11 cellular contexts compared by ENCODE assay signal in the genomic region with DNA sequence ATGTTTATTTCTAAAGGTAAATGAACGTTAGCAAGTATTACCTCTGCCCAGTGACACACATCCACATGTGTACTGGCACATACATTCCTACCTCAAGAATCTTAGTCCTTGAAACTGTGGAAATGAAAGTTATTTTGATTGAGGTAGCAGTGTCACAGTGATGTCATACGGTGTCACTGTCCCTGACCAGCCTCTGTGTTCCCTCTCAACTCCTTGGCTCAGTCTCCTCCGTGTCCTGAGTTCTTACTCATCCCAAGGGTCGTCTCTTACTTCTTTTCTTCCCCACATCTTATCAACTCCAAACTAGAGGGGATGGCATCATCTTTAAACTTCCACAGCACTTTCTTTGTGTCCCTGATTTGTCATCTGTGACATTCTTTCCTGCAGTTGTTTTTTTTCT. TPM values are rescaled to one million over a fixed set of nuclear protein-coding genes. Genes with fewer than 3 reads are reported as not detected.
A peak's percentile ranks its signal among the peaks of the same experiment; 100 is the strongest.
DNase-seq lines count a peak whose midpoint lies in the region; ATAC-seq and TF ChIP-seq lines count a peak whose summit lies in the region.
"Had no signal": no experiment of that assay in that cellular context is flagged by ENCODE, and none has a peak within 500 bp of the region (broad histone marks: within the 10 kb centered on the region; RNA-seq: fewer than 3 reads in every experiment).

No MANE protein-coding gene starts in this region.

- H2BK120ac ChIP-seq in IMR-90 (ENCODE audit: low read depth, low read length): no peak overlapping the region

- H2AFZ ChIP-seq in IMR-90 (replicated peaks; ENCODE audit: low read length, poor library complexity): no peak overlapping the region

- intact Hi-C loops in IMR-90 (cut with micrococcal nuclease): loop anchor here (5.0 to 10.0 kb wide), 5 partner anchors 119 to 403 kb away; no protein-coding TSS in a partner anchor
- intact Hi-C loops in natural killer cell (cut with micrococcal nuclease): loop anchor here (2.0 kb wide), 2 partner anchors 29 to 49 kb away; no protein-coding TSS in a partner anchor
- intact Hi-C loops in ascending aorta (cut with DNase I): loop anchor here (5.0 kb wide), 4 partner anchors 34 to 146 kb away; no protein-coding TSS in a partner anchor

- no peaks in the 10 kb centered on the region for H3K27me3 Mint-ChIP-seq in central memory CD8-positive, alpha-beta T cell
- H3K27me3 Mint-ChIP-seq in natural killer cell (ENCODE audit: low read depth in 2 of 2): no peaks in the 10 kb centered on the region

- dilution Hi-C loops in IMR-90 (cut with HindIII; ENCODE audit: low sequenced_read_pairs, unreplicated experiment): no loop called here

- peaks cover 33 to 76% (median 67%) of the 10 kb centered on the region in 11 experiments; a peak in 20 of 22 replicates for H4K20me1 ChIP-seq in BLaER1 treated with 17β-estradiol and CSF1 and Interleukin-3, amounts not matched to agents 10 nM and 100 nM
- peaks cover 70% of the 10 kb centered on the region for H4K20me1 ChIP-seq in IMR-90 (ENCODE audit: insufficient read depth, low read length)

- H3K36me3 ChIP-seq in BLaER1 treated with 17β-estradiol and CSF1 and Interleukin-3, amounts not matched to agents 10 nM and 100 nM: peaks cover 0 to 67% (median 41%) of the 10 kb centered on the region in 11 experiments; a peak in 19 of 22 replicates
- H3K36me3 ChIP-seq in IMR-90 (ENCODE audit: control insufficient read depth, insufficient read depth, low read length) (0 out of 2 replicates have a peak, but pooled peaks cover 1% of the 10 kb centered on the region), ascending aorta (no peaks in the 10 kb centered on the region), brain microvascular endothelial cell (replicated peaks) (no peaks in the 10 kb centered on the region)

- peaks cover 0 to 21% (median 0%) of the 10 kb centered on the region in 11 experiments; a peak in 6 of 22 replicates for H3K9me3 ChIP-seq in BLaER1 treated with 17β-estradiol and CSF1 and Interleukin-3, amounts not matched to agents 10 nM and 100 nM (replicated peaks in 1 of 11)
- no peaks in the 10 kb centered on the region for H3K9me3 ChIP-seq in IMR-90 (ENCODE audit: control insufficient read depth, insufficient read depth, low read length)
- H3K9me3 ChIP-seq in ascending aorta: no peaks in the 10 kb centered on the region
- H3K9me3 ChIP-seq: Caco-2 had no signal

- H3K27ac ChIP-seq in BLaER1 treated with 17β-estradiol and CSF1 and Interleukin-3, amounts not matched to agents 10 nM and 100 nM: peak overlapping the region in 9 of 11 experiments; percentile 41 to 97 (median 95); a peak in 18 of 22 replicates
- no peak overlapping the region for H3K27ac ChIP-seq in IMR-90 (ENCODE audit: insufficient read depth, low read length)
- no peak overlapping the region for H3K27ac ChIP-seq in ascending aorta
- H3K27ac ChIP-seq in brain microvascular endothelial cell: no peak overlapping the region

- no peak overlapping the region for H3K4ac ChIP-seq in IMR-90 (ENCODE audit: low read depth, low read length)

- H3K27ac Mint-ChIP-seq in central memory CD8-positive, alpha-beta T cell (ENCODE audit: low read depth): peak overlapping the region; percentile 97
- peak overlapping the region; percentile 91 to 95 for H3K27ac Mint-ChIP-seq in natural killer cell

- TF ChIP-seq RAD21 in IMR-90 (IDR thresholded peaks at IDR 0.05; ENCODE audit: low read length): no peak

- peaks cover 78% of the 10 kb centered on the region for H3K4me1 Mint-ChIP-seq in central memory CD8-positive, alpha-beta T cell
- peaks cover 73 to 77% of the 10 kb centered on the region in 2 donors for H3K4me1 Mint-ChIP-seq in natural killer cell

- POLR2A ChIA-PET in IMR-90 (lab: Charles Lee; ENCODE audit: unreplicated experiment): no interaction called here

- peaks cover 61 to 80% (median 67%) of the 10 kb centered on the region in 10 experiments for H3K4me1 ChIP-seq in BLaER1 treated with 17β-estradiol and CSF1 and Interleukin-3, amounts not matched to agents 10 nM and 100 nM
- H3K4me1 ChIP-seq in IMR-90 (ENCODE audit: control insufficient read depth, insufficient read depth, low read length): peaks cover 6% of the 10 kb centered on the region
- peaks cover 7 to 23% of the 10 kb centered on the region in 2 donors for H3K4me1 ChIP-seq in ascending aorta

- H3K79me1 ChIP-seq in IMR-90 (ENCODE audit: low read depth in 1 of 2, low read length in 2 of 2): peaks cover 51 to 73% of the 10 kb centered on the region in 2 experiments

- peak overlapping the region; percentile 97 for H3K4me3 Mint-ChIP-seq in central memory CD8-positive, alpha-beta T cell
- peak overlapping the region; percentile 1 for H3K4me3 Mint-ChIP-seq in natural killer cell

- no TSS peak for BruUV-seq in IMR-90 (replicated peaks; lab: Mats Ljungman, UMichigan)

- peak overlapping the region in 4 of 10 experiments; percentile 85 to 99 (median 97); a peak in 4 of 20 replicates for H3K4me3 ChIP-seq in BLaER1 treated with 17β-estradiol and CSF1 and Interleukin-3, amounts not matched to agents 10 nM and 100 nM
- no peak overlapping the region for H3K4me3 ChIP-seq in IMR-90 (ENCODE audit: insufficient read depth, low read depth, low read length)
- H3K4me3 ChIP-seq in ascending aorta: no peak overlapping the region
- no peak overlapping the region for H3K4me3 ChIP-seq in brain microvascular endothelial cell (ENCODE audit: low read depth, low read length)

- H3K9ac ChIP-seq in BLaER1 treated with 17β-estradiol and CSF1 and Interleukin-3, amounts not matched to agents 10 nM and 100 nM: peak overlapping the region; percentile 14 to 98 (median 96); a peak in 19 of 22 replicates
- H3K9ac ChIP-seq in IMR-90 (ENCODE audit: low read depth, low read length): no peak overlapping the region

- H2BK20ac ChIP-seq in IMR-90 (ENCODE audit: low read depth, low read length): no peak overlapping the region

- peak overlapping the region; percentile 79; the same call in 1 of the 2 replicates for H3K23ac ChIP-seq in IMR-90 (ENCODE audit: low read depth, low read length)

- H4K5ac ChIP-seq in IMR-90 (ENCODE audit: low read depth, low read length): no peak overlapping the region

- H2AK5ac ChIP-seq in IMR-90 (ENCODE audit: low read depth, low read length): peak overlapping the region; percentile 35; the same call in 1 of the 2 replicates

- H3K56ac ChIP-seq in IMR-90 (ENCODE audit: extremely low read depth, insufficient read depth, low read length): no peak overlapping the region

- in situ Hi-C loops in IMR-90 (cut with MboI; ENCODE audit: low sequenced_read_pairs) (no loop called here), brain microvascular endothelial cell (cut with HindIII; ENCODE audit: low pct_ligation_motif_present, low sequenced_read_pairs) (no loop called here)

- H3K14ac ChIP-seq in IMR-90 (replicated peaks; ENCODE audit: low read depth, low read length): no peak overlapping the region; the same call in 1 of the 2 replicates

- peaks cover 51% of the 10 kb centered on the region for H3K36me3 Mint-ChIP-seq in central memory CD8-positive, alpha-beta T cell (ENCODE audit: insufficient read depth)
- no peaks in the 10 kb centered on the region for H3K36me3 Mint-ChIP-seq in natural killer cell

- H3K4me2 ChIP-seq in BLaER1 treated with 17β-estradiol and CSF1 and Interleukin-3, amounts not matched to agents 10 nM and 100 nM: peak overlapping the region; percentile 82 to 99 (median 96)
- H3K4me2 ChIP-seq in IMR-90 (ENCODE audit: low read depth, low read length): no peak overlapping the region

- WGBS in IMR-90 (ENCODE audit: extremely low coverage in 2 of 2, insufficient read length in 1 of 2), 2 experiments: no CpG with 5 or more reads among the region's 4 CpGs

- TF ChIP-seq CTCF in IMR-90 (conservative IDR thresholded peaks at IDR 0.05; ENCODE audit: low read depth, low read length) (no peak), natural killer cell (IDR thresholded peaks at IDR 0.05) (no peak), ascending aorta (IDR thresholded peaks at IDR 0.05) (no peak), brain microvascular endothelial cell (IDR thresholded peaks at IDR 0.05; ENCODE audit: low read depth, low read length, missing control alignments) (no peak)

- no peaks in the 10 kb centered on the region for H3K9me3 Mint-ChIP-seq in central memory CD8-positive, alpha-beta T cell
- H3K9me3 Mint-ChIP-seq in natural killer cell: no peaks in the 10 kb centered on the region

- H4K8ac ChIP-seq in IMR-90 (ENCODE audit: low read depth in 2 of 2, low read length in 2 of 2): no peak overlapping the region

- no peak for ATAC-seq in IMR-90 (ENCODE audit: low read depth)
- peak; percentile 15 for ATAC-seq in central memory CD8-positive, alpha-beta T cell (replicated peaks; ENCODE audit: extremely low read depth, poor library complexity, severe bottlenecking)
- ATAC-seq in natural killer cell: no peak
- ATAC-seq in HG02571 (IDR thresholded peaks at IDR 0.05; ENCODE audit: unreplicated experiment): no peak

- no peak overlapping the region for H4K91ac ChIP-seq in IMR-90 (ENCODE audit: insufficient read depth, low read depth, low read length)

- H2BK15ac ChIP-seq in IMR-90 (ENCODE audit: low read depth, low read length): no peak overlapping the region

- DNase-seq in IMR-90 (peak; percentile 10), natural killer cell (no peak), ascending aorta (ENCODE audit: low spot score in 2 of 2) (no peak), cerebellar nuclear complex (lab: John Stamatoyannopoulos, UW) (no peak), brain microvascular endothelial cell (no peak)
- no peak for DNase-seq in central memory CD8-positive, alpha-beta T cell (ENCODE audit: low spot score in 2 of 2)
- DNase-seq: Caco-2; NCI-H1092 treated with DMSO at 0.1 percent for 48 hours; stimulated activated CD4-positive, alpha-beta T cell treated with anti-CD3 and anti-CD28 coated beads, Interleukin-4, amount 100 ng/mL, for 4 hours had no signal

- no peak overlapping the region for H3K18ac ChIP-seq in IMR-90 (ENCODE audit: low read depth, low read length)

- H2AK9ac ChIP-seq in IMR-90 (replicated peaks; ENCODE audit: low read depth, low read length, poor library complexity): no peak overlapping the region

- TF ChIP-seq POLR2A in IMR-90 (IDR thresholded peaks at IDR 0.05; ENCODE audit: low read depth, low read length): no peak

- peaks cover 26% of the 10 kb centered on the region for H3K9me1 ChIP-seq in IMR-90 (ENCODE audit: insufficient read depth, low read length)

- no peak overlapping the region for H2BK5ac ChIP-seq in IMR-90 (ENCODE audit: low read depth, low read length, poor library complexity, severe bottlenecking)

- no peaks in the 10 kb centered on the region for H3K27me3 ChIP-seq in BLaER1 treated with 17β-estradiol and CSF1 and Interleukin-3, amounts not matched to agents 10 nM and 100 nM
- no peaks in the 10 kb centered on the region for H3K27me3 ChIP-seq in IMR-90 (ENCODE audit: control insufficient read depth, insufficient read depth, low read length)
- H3K27me3 ChIP-seq in ascending aorta: no peaks in the 10 kb centered on the region
- no peaks in the 10 kb centered on the region for H3K27me3 ChIP-seq in brain microvascular endothelial cell (replicated peaks)

- CTCF ChIA-PET in IMR-90 (lab: Yijun Ruan, JAX): no interaction called here

RNA-seq across cellular contexts. Expression of gene NCK2, which starts 3.3 kb away (rescaled TPM):
- total RNA-seq in IMR-90 (2012; rRNA removed): 15.8 and 25.8 TPM in 2 replicates
- 22.2 and 29.5 TPM in 2 replicates for polyA plus RNA-seq in IMR-90 (2012; rRNA removed)
- polyA plus RNA-seq in IMR-90 (2012; cell fraction: cytosol; rRNA removed): 21.0 and 45.4 TPM in 2 replicates
- 13.7 and 14.9 TPM in 2 replicates for polyA plus RNA-seq in IMR-90 (2012; cell fraction: nucleus; rRNA removed; ENCODE audit: low replicate concordance)
- total RNA-seq in natural killer cell: 10 to 100 TPM; 34.1 to 50.8 (median 43.0) TPM
- total RNA-seq in ascending aorta: 57.6 TPM

Comparison
In these comparisons a context has a peak if more than half of its experiments do, and no peak if none do; other contexts are left out.
1. H3K27ac ChIP-seq: peak in BLaER1 treated with 17β-estradiol and CSF1 and Interleukin-3, amounts not matched to agents 10 nM and 100 nM (9 of 11); none in IMR-90 (single experiment), ascending aorta (0 of 2) and brain microvascular endothelial cell (single experiment).